8 cellular contexts compared by ENCODE assay signal in genomic region chr2:63842149-63843061, GRCh38. TPM values are rescaled to one million over a fixed set of nuclear protein-coding genes. Genes with fewer than 3 reads are reported as not detected.
DNase-seq lines count a peak whose midpoint lies in the region; ATAC-seq and TF ChIP-seq lines count a peak whose summit lies in the region.

No MANE protein-coding gene starts in this region.

- H3K4me3 ChIP-seq in epithelial cell of proximal tubule (ENCODE audit: low read depth, low read length), result peak overlapping the region; percentile 68
- H3K4me3 ChIP-seq in mucosa of stomach (ENCODE audit: low read length), result peak overlapping the region; percentile 86
- H3K4me3 ChIP-seq in aorta (ENCODE audit: low read length in 2 of 2), result peak overlapping the region; percentile 68 to 71

- DNase-seq in DMS79 (lab: John Stamatoyannopoulos, UW) (peak; percentile 34), T-helper 17 cell (no peak), epithelial cell of proximal tubule (ENCODE audit: low read depth) (no peak), aorta (peak in 1 of 2 donors; percentile 73), NCI-H524 treated with DMSO at 0.1 percent for 48 hours (lab: John Stamatoyannopoulos, UW) (no peak)
- no peak for DNase-seq in stimulated activated CD4-positive, alpha-beta T cell treated with anti-CD3 and anti-CD28 coated beads, Interleukin-2, amount 100 ng/mL, for 48 hours

- no peak for TF ChIP-seq CTCF in epithelial cell of proximal tubule (conservative IDR thresholded peaks at IDR 0.05; ENCODE audit: low read depth, low read length)

- H3K27ac Mint-ChIP-seq in T-helper 17 cell, result peak overlapping the region; percentile 97

- peaks cover 10% of the 10 kb centered on the region for H3K4me1 ChIP-seq in mucosa of stomach (ENCODE audit: control insufficient read depth, insufficient read depth, low read length)
- peaks cover 3 to 7% of the 10 kb centered on the region in 2 donors for H3K4me1 ChIP-seq in aorta (ENCODE audit: control insufficient read depth in 1 of 2, insufficient read depth in 2 of 2, low read length in 2 of 2)

- H3K27me3 Mint-ChIP-seq in T-helper 17 cell, result no peaks in the 10 kb centered on the region

- H3K4me3 Mint-ChIP-seq in T-helper 17 cell, result peak overlapping the region; percentile 99

- 0 to 1% methylated on average over 24 of the region's 24 CpGs for WGBS in aorta, 2 donors

- peaks cover 21% of the 10 kb centered on the region for H3K36me3 ChIP-seq in KOPT-K1 (ENCODE audit: insufficient read depth, low read length)
- no peaks in the 10 kb centered on the region for H3K36me3 ChIP-seq in mucosa of stomach (ENCODE audit: control insufficient read depth, insufficient read depth, low read length)
- H3K36me3 ChIP-seq in aorta (ENCODE audit: control insufficient read depth in 1 of 2, insufficient read depth in 2 of 2, low read length in 1 of 2), result no peaks in the 10 kb centered on the region

- ATAC-seq in T-helper 17 cell (no peak), aorta (ENCODE audit: low FRiP score) (no peak)

- H3K36me3 Mint-ChIP-seq in T-helper 17 cell (ENCODE audit: low read depth), result no peaks in the 10 kb centered on the region

- intact Hi-C loops in aorta (cut with DNase I), result loop anchor here (5.0 to 10.0 kb wide), 5 partner anchors 45 to 258 kb away; partner anchors contain the start of genes MDH1 (in 1 of the 2) and WDPCP (in 1 of the 2)

- no peaks in the 10 kb centered on the region for H3K9me3 ChIP-seq in KOPT-K1 (ENCODE audit: insufficient read depth, low read length, poor library complexity, severe bottlenecking)
- H3K9me3 ChIP-seq in T-helper 17 cell (ENCODE audit: control insufficient read depth, low read length, poor library complexity, severe bottlenecking), result no peaks in the 10 kb centered on the region
- no peaks in the 10 kb centered on the region for H3K9me3 ChIP-seq in mucosa of stomach (ENCODE audit: control insufficient read depth, low read length)
- H3K9me3 ChIP-seq in aorta (ENCODE audit: control insufficient read depth, low read length), result no peaks in the 10 kb centered on the region

- H3K4me1 Mint-ChIP-seq in T-helper 17 cell, result peaks cover 53% of the 10 kb centered on the region

- H3K27ac ChIP-seq in KOPT-K1 (ENCODE audit: low read depth, low read length, poor library complexity, severe bottlenecking), result peak overlapping the region; percentile 99
- H3K27ac ChIP-seq in aorta (ENCODE audit: low read depth in 1 of 2, low read length in 2 of 2), result peak overlapping the region; percentile 84 to 93

- peak overlapping the region; percentile 95 for H3K9ac ChIP-seq in mucosa of stomach (ENCODE audit: low read length)

- H3K27me3 ChIP-seq in mucosa of stomach (ENCODE audit: control insufficient read depth, insufficient read depth, low read length), result no peaks in the 10 kb centered on the region
- H3K27me3 ChIP-seq in aorta (ENCODE audit: control insufficient read depth in 1 of 2, insufficient read depth in 2 of 2, low read length in 1 of 2), result no peaks in the 10 kb centered on the region

RNA-seq across cellular contexts. Expression of gene UGP2, which starts 0.7 kb away (rescaled TPM):
- 10 to 100 TPM; 68.7 to 82.7 TPM for total RNA-seq in T-helper 17 cell
- 72.6 and 107 TPM in 2 replicates for total RNA-seq in epithelial cell of proximal tubule
- 100 to 1,000 TPM; 171 to 188 TPM for total RNA-seq in aorta
- polyA plus RNA-seq in aorta, result 100 to 1,000 TPM; 166 to 422 TPM
